ENCODE assay signal across 27 cellular contexts in the genomic region with DNA sequence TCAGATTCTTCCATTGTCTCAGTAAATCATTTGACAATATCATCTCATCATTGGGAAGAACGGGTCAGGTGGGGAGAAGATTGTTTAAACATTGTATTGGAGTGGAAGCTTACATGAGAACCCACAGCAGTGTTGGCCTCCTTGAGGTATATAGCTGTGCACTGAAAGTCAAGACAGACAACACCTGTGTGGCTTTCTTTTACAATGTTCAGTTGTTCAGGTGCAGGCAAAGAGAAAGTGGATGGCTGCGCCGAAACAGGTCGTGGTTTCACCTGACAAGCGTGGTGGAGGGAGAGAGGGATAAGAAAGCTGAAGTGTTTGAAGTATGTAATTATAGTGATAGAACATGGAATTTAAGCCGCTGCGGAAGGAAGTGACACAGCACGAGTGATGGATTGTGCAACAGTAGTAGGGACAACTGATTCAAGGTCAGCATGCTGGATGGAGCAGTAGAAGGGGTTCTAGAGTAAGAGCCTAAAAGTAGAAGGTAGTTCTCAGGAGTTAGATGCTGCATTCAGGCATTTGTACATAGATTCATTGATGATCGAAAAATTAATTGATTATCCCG. TPM values are rescaled to one million over a fixed set of nuclear protein-coding genes. Genes with fewer than 3 reads are reported as not detected.
DNase-seq lines count a peak whose midpoint lies in the region; ATAC-seq, FAIRE-seq and TF ChIP-seq lines count a peak whose summit lies in the region.
"Had no signal": no experiment of that assay in that cellular context is flagged by ENCODE, and none has a peak within 500 bp of the region (broad histone marks: within the 10 kb centered on the region; RNA-seq: fewer than 3 reads in every experiment).

No MANE protein-coding gene starts in this region.

- no peak for ATAC-seq in K562
- ATAC-seq: activated CD8-positive, alpha-beta T cell treated with anti-CD3 and anti-CD28 coated beads, Interleukin-2, amount 10 ng/mL, durations not matched to agents 7 days and 5 days; stimulated activated memory B cell treated with anti-CD40 and anti-IgM and Interleukin-4, amounts not matched to agents 10 μg/mL and 1 μg/mL and 100 μg/mL, for 72 hours had no signal

- CTCF ChIA-PET in K562 (lab: Yijun Ruan, JAX; ENCODE audit: low intra/inter-chr PET ratio) = no interaction called here

- H3K4me2 ChIP-seq in K562 (ENCODE audit: insufficient read depth, low read length) = no peak overlapping the region
- H3K4me2 ChIP-seq: KMS-11 had no signal

- POLR2A ChIA-PET in K562 (lab: Yijun Ruan, JAX) = no interaction called here

- H3K27me3 ChIP-seq in K562 (ENCODE audit: control insufficient read depth in 2 of 2, insufficient read depth in 2 of 2, low read length in 2 of 2) (no peaks in the 10 kb centered on the region), Peyer's patch (no peaks in the 10 kb centered on the region)
- H3K27me3 ChIP-seq: colonic mucosa, SJCRH30 had no signal

- H3K9me3 ChIP-seq in K562 (replicated peaks; ENCODE audit: control insufficient read depth, insufficient read depth, low read depth, low read length) (no peaks in the 10 kb centered on the region), Peyer's patch (no peaks in the 10 kb centered on the region)
- H3K9me3 ChIP-seq: colonic mucosa, SJCRH30 had no signal

- TF ChIP-seq CTCF in K562 (IDR thresholded peaks at IDR 0.05 in 2 of 3, conservative IDR thresholded peaks at IDR 0.05 in 1 of 3; ENCODE audit: insufficient read depth in 2 of 3, low read depth in 1 of 3, low read length in 3 of 3) (no peak), Peyer's patch (IDR thresholded peaks at IDR 0.05) (no peak)

- no peak for TF ChIP-seq EP300 in K562 (IDR thresholded peaks at IDR 0.05; ENCODE audit: low read length)

- H3K4me1 ChIP-seq in K562 (replicated peaks in 1 of 2; ENCODE audit: control insufficient read depth in 2 of 2, insufficient read depth in 2 of 2, low read length in 2 of 2) (no peaks in the 10 kb centered on the region), Peyer's patch (no peaks in the 10 kb centered on the region)
- H3K4me1 ChIP-seq: colonic mucosa, SJCRH30 had no signal

- TF ChIP-seq RAD21 in K562 (CRISPR knock-in tag; conservative IDR thresholded peaks at IDR 0.05 in 1 of 2, IDR thresholded peaks at IDR 0.05 in 1 of 2) = no peak

- DNase-seq in EL (peak; percentile 36), HT1080 (ENCODE audit: low read depth) (peak; percentile 30), NCI-H2107 (lab: John Stamatoyannopoulos, UW) (peak; percentile 39), K562 (ENCODE audit: extremely low read depth in 1 of 4, low spot score in 3 of 4) (no peak), DMS 273 (lab: John Stamatoyannopoulos, UW; ENCODE audit: unreplicated experiment) (no peak), Peyer's patch (no peak)
- DNase-seq in stimulated activated CD4-positive, alpha-beta T cell treated with anti-CD3 and anti-CD28 coated beads, Interleukin-15, amount 100 ng/mL, for 24 hours = no peak
- DNase-seq in effector CD4-positive, alpha-beta T cell = no peak
- DNase-seq: activated CD4-positive, alpha-beta T cell treated with anti-CD3 and anti-CD28 coated beads for 4 hours; activated CD8-positive, alpha-beta T cell treated with anti-CD3 and anti-CD28 coated beads, Interleukin-2, amount 10 ng/mL, durations not matched to agents 7 days and 5 days; anterior cingulate cortex; colonic mucosa; DMS153; effector CD8-positive, alpha-beta T cell; GF-D8; left colon; MV-4-11; NCI-H187 treated with DMSO at 0.1 percent for 48 hours; NCI-H345; NCI-H774; SJCRH30; substantia nigra; T1000; WERI-Rb-1 had no signal

- H3K9ac ChIP-seq in K562 (ENCODE audit: insufficient read depth in 1 of 2, low read depth in 2 of 2, low read length in 2 of 2) = no peak overlapping the region
- H3K9ac ChIP-seq: KMS-11 had no signal

- no peak for FAIRE-seq in K562 (lab: Jason Lieb, UNC)

- BruUV-seq in K562 (replicated peaks; lab: Mats Ljungman, UMichigan) = no TSS peak

- no peak overlapping the region for H3K4me3 ChIP-seq in K562
- H3K4me3 ChIP-seq in Peyer's patch = no peak overlapping the region
- H3K4me3 ChIP-seq: colonic mucosa, SJCRH30 had no signal

- H3K79me2 ChIP-seq in K562 (ENCODE audit: control insufficient read depth, insufficient read depth, low read length) = no peaks in the 10 kb centered on the region

- H3K27ac ChIP-seq in K562 (ENCODE audit: extremely low read depth, low read depth, low read length) = no peak overlapping the region
- H3K27ac ChIP-seq in Peyer's patch = no peak overlapping the region
- H3K27ac ChIP-seq: colonic mucosa, epithelial cell of prostate, KMS-11, SJCRH30, WERI-Rb-1 had no signal

- no peak overlapping the region for H2AFZ ChIP-seq in K562 (ENCODE audit: low read depth, low read length)

- no peaks in the 10 kb centered on the region for H3K9me1 ChIP-seq in K562 (ENCODE audit: control insufficient read depth, insufficient read depth, low read length)

- H4K20me1 ChIP-seq in K562 (replicated peaks; ENCODE audit: control insufficient read depth, insufficient read depth, low read length) = no peaks in the 10 kb centered on the region

- in situ Hi-C loops in K562 (cut with MboI) = no loop called here

- no peaks in the 10 kb centered on the region for H3K36me3 ChIP-seq in K562 (ENCODE audit: control insufficient read depth, insufficient read depth, low read length)
- H3K36me3 ChIP-seq in Peyer's patch = no peaks in the 10 kb centered on the region
- H3K36me3 ChIP-seq: colonic mucosa, SJCRH30 had no signal

- TF ChIP-seq POLR2A in K562 (conservative IDR thresholded peaks at IDR 0.05) (no peak), Peyer's patch (IDR thresholded peaks at IDR 0.05) (no peak)

- 0% methylated on average over 9 of the region's 10 CpGs for WGBS in K562 (ENCODE audit: insufficient coverage, low coverage, missing lambda C conversion rate)

- intact Hi-C loops in K562 (cut with micrococcal nuclease) = no loop called here

TF ChIP-seq in K562, 482 proteins besides CTCF, POLR2A, EP300 and RAD21:
- TF ChIP-seq ZNF408 (CRISPR knock-in tag; IDR thresholded peaks at IDR 0.05; ENCODE audit: low read depth) (no peak), RHOXF2B (CRISPR knock-in tag; conservative IDR thresholded peaks at IDR 0.05) (no peak), DMBX1 (CRISPR knock-in tag; IDR thresholded peaks at IDR 0.05; ENCODE audit: borderline replicate concordance) (no peak), CEBPB (tag; IDR thresholded peaks at IDR 0.05) (peak; percentile 52; the same call in 1 of the 2 replicates), ZBTB1 (CRISPR knock-in tag; IDR thresholded peaks at IDR 0.05; ENCODE audit: borderline replicate concordance, low read depth) (no peak)
- TF ChIP-seq, protein P1, sequence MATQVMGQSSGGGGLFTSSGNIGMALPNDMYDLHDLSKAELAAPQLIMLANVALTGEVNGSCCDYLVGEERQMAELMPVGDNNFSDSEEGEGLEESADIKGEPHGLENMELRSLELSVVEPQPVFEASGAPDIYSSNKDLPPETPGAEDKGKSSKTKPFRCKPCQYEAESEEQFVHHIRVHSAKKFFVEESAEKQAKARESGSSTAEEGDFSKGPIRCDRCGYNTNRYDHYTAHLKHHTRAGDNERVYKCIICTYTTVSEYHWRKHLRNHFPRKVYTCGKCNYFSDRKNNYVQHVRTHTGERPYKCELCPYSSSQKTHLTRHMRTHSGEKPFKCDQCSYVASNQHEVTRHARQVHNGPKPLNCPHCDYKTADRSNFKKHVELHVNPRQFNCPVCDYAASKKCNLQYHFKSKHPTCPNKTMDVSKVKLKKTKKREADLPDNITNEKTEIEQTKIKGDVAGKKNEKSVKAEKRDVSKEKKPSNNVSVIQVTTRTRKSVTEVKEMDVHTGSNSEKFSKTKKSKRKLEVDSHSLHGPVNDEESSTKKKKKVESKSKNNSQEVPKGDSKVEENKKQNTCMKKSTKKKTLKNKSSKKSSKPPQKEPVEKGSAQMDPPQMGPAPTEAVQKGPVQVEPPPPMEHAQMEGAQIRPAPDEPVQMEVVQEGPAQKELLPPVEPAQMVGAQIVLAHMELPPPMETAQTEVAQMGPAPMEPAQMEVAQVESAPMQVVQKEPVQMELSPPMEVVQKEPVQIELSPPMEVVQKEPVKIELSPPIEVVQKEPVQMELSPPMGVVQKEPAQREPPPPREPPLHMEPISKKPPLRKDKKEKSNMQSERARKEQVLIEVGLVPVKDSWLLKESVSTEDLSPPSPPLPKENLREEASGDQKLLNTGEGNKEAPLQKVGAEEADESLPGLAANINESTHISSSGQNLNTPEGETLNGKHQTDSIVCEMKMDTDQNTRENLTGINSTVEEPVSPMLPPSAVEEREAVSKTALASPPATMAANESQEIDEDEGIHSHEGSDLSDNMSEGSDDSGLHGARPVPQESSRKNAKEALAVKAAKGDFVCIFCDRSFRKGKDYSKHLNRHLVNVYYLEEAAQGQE (CRISPR knock-in tag; IDR thresholded peaks at IDR 0.05; ENCODE audit: low read depth) = no peak

RNA-seq across cellular contexts. Expression of gene FMN2, which starts 25.6 kb away (rescaled TPM):
- total RNA-seq in HT1080 (2014; rRNA removed; shearing (Covaris generic)) = 0.80 and 1.3 TPM in 2 replicates
- 19.6 and 20.7 TPM in 2 replicates for polyA plus RNA-seq in HT1080 (2015; cell fraction: cytosol; rRNA removed)
- 11.5 and 13.8 TPM in 2 replicates for polyA plus RNA-seq in HT1080 (2015; cell fraction: nucleus; rRNA removed)
- not detected in 2 replicates for total RNA-seq in K562 (2011; cell fraction: chromatin; rRNA removed; ENCODE audit: low replicate concordance)
- not detected in 2 replicates for total RNA-seq in K562 (2011; cell fraction: nucleolus; rRNA removed)
- not detected in 2 replicates for total RNA-seq in K562 (2011; cell fraction: nucleoplasm; rRNA removed)
- total RNA-seq in K562 (2014; rRNA removed) (0.33 TPM in 1 of 2 replicates, not detected in the other), K562 (2014; rRNA removed; fragmentation: Illumina TruSeq; extraction: Trizol) (0.15 and 0.29 TPM in 2 replicates), K562 (2015; rRNA removed; fragmentation: Illumina TruSeq; extraction: Trizol) (0.22 TPM in 1 of 2 replicates, not detected in the other), K562 (2021) (0.16 TPM in 1 of 2 replicates, not detected in the other), Peyer's patch (1 to 10 TPM in 2 of 4 donors, under 1 TPM in 2; 0.54 to 5.1 (median 1.2) TPM)
- polyA plus RNA-seq in K562 (2011; rRNA removed) (not detected in 2 replicates), K562 (2014; fragmentation: Illumina TruSeq; extraction: Trizol) (0.45 and 0.48 TPM in 2 replicates), K562 (2014; fragmentation: Nextera tagmentation; extraction: Ambion mirVana) (under 1 TPM in 1 of 2 experiments, not detected in 1; 0.17 TPM), K562 (2014; rRNA removed) (0.16 and 0.40 TPM in 2 replicates)
- polyA plus RNA-seq in K562 (2011; cell fraction: cytosol; rRNA removed) = not detected in 2 replicates
- not detected in 2 replicates for polyA plus RNA-seq in K562 (2011; cell fraction: nucleus; rRNA removed)
- polyA plus RNA-seq in K562 (2012) = 0.20 and 0.40 TPM in 2 replicates
- polyA minus RNA-seq in K562 (2011; rRNA and poly(A)+ RNA removed) = not detected in 2 replicates
- polyA minus RNA-seq in K562 (2011; cell fraction: cytosol; rRNA and poly(A)+ RNA removed) = not detected in 2 replicates
- polyA minus RNA-seq in K562 (2011; cell fraction: nucleus; rRNA and poly(A)+ RNA removed) = not detected in 2 replicates
- total RNA-seq: activated CD8-positive, alpha-beta T cell treated with anti-CD3 and anti-CD28 coated beads, Interleukin-2, amount 10 ng/mL, durations not matched to agents 7 days and 5 days; SJCRH30 had no signal

Comparison
In these comparisons a context has a peak if more than half of its experiments do, and no peak if none do; other contexts are left out.
1. DNase-seq: peak in EL (single experiment), HT1080 (single experiment) and NCI-H2107 (single experiment); none in K562 (0 of 4), stimulated activated CD4-positive, alpha-beta T cell treated with anti-CD3 and anti-CD28 coated beads, Interleukin-15, amount 100 ng/mL, for 24 hours (single experiment), DMS 273 (single experiment), Peyer's patch (0 of 3) and effector CD4-positive, alpha-beta T cell (single experiment).